Comparison of ENCODE assay signal across 8 cellular contexts in the genomic region with DNA sequence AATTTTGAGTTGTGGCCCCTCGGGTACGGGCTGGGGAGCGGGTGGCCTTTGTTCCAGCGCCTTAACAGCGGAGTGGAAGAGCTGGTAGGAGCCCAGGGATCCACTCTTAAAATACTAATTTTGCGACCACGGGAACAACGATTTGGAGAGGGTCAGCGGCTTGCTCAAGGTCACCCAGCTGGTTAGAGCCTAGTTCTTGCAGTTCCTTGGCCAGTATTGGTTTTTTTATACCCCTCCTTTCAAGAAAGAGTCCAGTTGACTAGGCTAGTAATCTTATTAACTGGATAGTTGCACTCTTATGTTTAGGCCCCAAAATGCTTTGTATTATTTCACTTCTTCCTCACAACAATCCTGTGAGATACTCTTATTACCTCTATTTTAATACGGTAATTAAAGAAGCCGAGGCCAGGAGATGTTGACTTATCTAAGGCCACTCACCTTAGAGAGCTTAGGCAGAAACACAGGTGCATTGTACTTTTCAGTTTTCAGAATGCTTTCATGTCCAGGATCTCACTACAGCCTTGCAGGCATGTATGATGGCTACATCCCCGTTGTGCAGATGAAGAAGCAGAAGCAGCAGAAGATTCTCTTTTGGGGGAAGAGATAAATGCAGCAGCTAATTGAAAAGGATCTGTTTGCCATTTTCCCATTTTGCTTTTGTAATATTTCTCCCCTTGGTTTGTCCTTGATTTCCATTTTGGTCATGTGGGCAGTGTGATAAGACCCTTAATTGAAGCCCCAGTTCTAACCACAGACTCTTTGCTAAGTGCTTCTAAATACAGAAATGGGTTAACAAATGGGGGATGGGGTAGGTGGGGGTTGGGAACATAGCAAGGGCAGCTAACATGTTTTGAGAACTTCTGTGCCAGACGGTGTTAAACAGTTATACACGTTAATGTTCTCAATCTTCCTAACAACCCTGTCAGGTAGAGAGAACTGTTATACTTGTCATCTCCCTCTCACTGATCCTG. TPM values are rescaled to one million over a fixed set of nuclear protein-coding genes. Genes with fewer than 3 reads are reported as not detected.
A peak's percentile ranks its signal among the peaks of the same experiment; 100 is the strongest.
DNase-seq lines count a peak whose midpoint lies in the region; ATAC-seq and TF ChIP-seq lines count a peak whose summit lies in the region.

No MANE protein-coding gene starts in this region.

- CTCF ChIA-PET in Calu3 (lab: Charles Lee) = interaction anchor here (2.0 kb wide), 1 partner anchor 137 kb away, joined by 9 read pairs; no protein-coding TSS in a partner anchor

- H3K27me3 Mint-ChIP-seq in Calu3 (ENCODE audit: unreplicated experiment) = no peaks in the 10 kb centered on the region
- H3K27me3 Mint-ChIP-seq in naive thymus-derived CD8-positive, alpha-beta T cell = no peaks in the 10 kb centered on the region

- H3K4me3 ChIP-seq in NB4 (ENCODE audit: low read depth, low read length) = peak overlapping the region; percentile 92
- peak overlapping the region; percentile 95 for H3K4me3 ChIP-seq in choroid plexus epithelial cell (ENCODE audit: low read depth, low read length)

- H3K4me3 Mint-ChIP-seq in Calu3 (ENCODE audit: low read depth, unreplicated experiment) = peak overlapping the region; percentile 87
- H3K4me3 Mint-ChIP-seq in naive thymus-derived CD8-positive, alpha-beta T cell = peak overlapping the region; percentile 83 to 97 (median 90)

- ATAC-seq in naive thymus-derived CD8-positive, alpha-beta T cell = no peak
- ATAC-seq in HG02571 (IDR thresholded peaks at IDR 0.05; ENCODE audit: unreplicated experiment) (no peak), HG02885 (IDR thresholded peaks at IDR 0.05; ENCODE audit: poor library complexity, unreplicated experiment) (no peak), GM21447 (IDR thresholded peaks at IDR 0.05; ENCODE audit: unreplicated experiment) (no peak)

- H3K9me3 Mint-ChIP-seq in Calu3 (ENCODE audit: low read depth, unreplicated experiment) = no peaks in the 10 kb centered on the region
- no peaks in the 10 kb centered on the region for H3K9me3 Mint-ChIP-seq in naive thymus-derived CD8-positive, alpha-beta T cell

- DNase-seq in Calu3 = no peak
- peak; percentile 39 for DNase-seq in NB4 (ENCODE audit: low read depth)
- DNase-seq in choroid plexus epithelial cell (ENCODE audit: low read depth) = no peak
- DNase-seq in naive thymus-derived CD8-positive, alpha-beta T cell = peak in 1 of 10 donors; percentile 12
- no peak for DNase-seq in iPS-NIHi11 (ENCODE audit: low spot score)

- H3K27ac Mint-ChIP-seq in Calu3 (ENCODE audit: unreplicated experiment) = peak overlapping the region; percentile 93
- peak overlapping the region; percentile 84 to 100 (median 95) for H3K27ac Mint-ChIP-seq in naive thymus-derived CD8-positive, alpha-beta T cell

- POLR2A ChIA-PET in naive thymus-derived CD8-positive, alpha-beta T cell (lab: Charles Lee) = interaction anchor here (0.6 to 4.8 kb wide), 13 partner anchors 8 to 145 kb away, joined by 3 to 45 read pairs (median 4); partner anchors contain the start of genes CENPM, SNU13 and TNFRSF13C

- TF ChIP-seq CTCF in Calu3 (IDR thresholded peaks at IDR 0.05; ENCODE audit: unreplicated experiment) (no peak), NB4 (IDR thresholded peaks at IDR 0.05; ENCODE audit: low read depth, low read length) (no peak), choroid plexus epithelial cell (conservative IDR thresholded peaks at IDR 0.05; ENCODE audit: low read depth, low read length) (no peak)

- TSS peak; percentile 76 for BruUV-seq in Calu3 (replicated peaks; lab: Mats Ljungman, UMichigan)

- H3K4me1 Mint-ChIP-seq in Calu3 (ENCODE audit: low read depth, unreplicated experiment) = peaks cover 40% of the 10 kb centered on the region
- peaks cover 24 to 51% (median 39%) of the 10 kb centered on the region in 4 donors for H3K4me1 Mint-ChIP-seq in naive thymus-derived CD8-positive, alpha-beta T cell

- intact Hi-C loops in Calu3 (cut with micrococcal nuclease; ENCODE audit: unreplicated experiment) = no loop called here

- TF ChIP-seq POLR2A in NB4 (IDR thresholded peaks at IDR 0.05; ENCODE audit: extremely low read depth, insufficient read length) = no peak

- H3K36me3 Mint-ChIP-seq in Calu3 (ENCODE audit: insufficient read depth, unreplicated experiment) = peaks cover 60% of the 10 kb centered on the region
- H3K36me3 Mint-ChIP-seq in naive thymus-derived CD8-positive, alpha-beta T cell = peaks cover 0 to 13% (median 0%) of the 10 kb centered on the region in 3 donors

RNA-seq across cellular contexts. Expression of gene SREBF2, which starts 1.4 kb away (rescaled TPM):
- total RNA-seq in Calu3 (2022) = 145 and 159 TPM in 2 replicates
- total RNA-seq in naive thymus-derived CD8-positive, alpha-beta T cell = 100 to 1,000 TPM; 106 TPM
- polyA plus RNA-seq in naive thymus-derived CD8-positive, alpha-beta T cell = 10 to 100 TPM; 16.3 to 21.9 (median 18.2) TPM

RNA-seq across cellular contexts. Expression of gene CCDC134, which starts 33.8 kb away (rescaled TPM):
- total RNA-seq in Calu3 (2022) = 18.4 and 20.1 TPM in 2 replicates
- 10 to 100 TPM; 17.1 to 23.1 TPM for total RNA-seq in naive thymus-derived CD8-positive, alpha-beta T cell
- polyA plus RNA-seq in naive thymus-derived CD8-positive, alpha-beta T cell = 1 to 10 TPM; 3.5 to 5.6 (median 3.8) TPM
